In genomic region chr6:36917541-36918193, GRCh38 we compare ENCODE assay signal across 13 cellular contexts. TPM values are rescaled to one million over a fixed set of nuclear protein-coding genes. Genes with fewer than 3 reads are reported as not detected.
DNase-seq lines count a peak whose midpoint lies in the region; ATAC-seq and TF ChIP-seq lines count a peak whose summit lies in the region.
"Had no signal": no experiment of that assay in that cellular context is flagged by ENCODE, and none has a peak within 500 bp of the region (broad histone marks: within the 10 kb centered on the region; RNA-seq: fewer than 3 reads in every experiment).

No MANE protein-coding gene starts in this region.

- H3K9ac ChIP-seq in DND-41 (ENCODE audit: low read depth, low read length), result no peak overlapping the region

- H3K27me3 ChIP-seq in DND-41 (ENCODE audit: insufficient read depth, low read length, poor library complexity) (no peaks in the 10 kb centered on the region), stomach (no peaks in the 10 kb centered on the region)
- H3K27me3 ChIP-seq: right lobe of liver had no signal

- ATAC-seq in DND-41 (ENCODE audit: insufficient read depth, low read depth), result no peak
- no peak for ATAC-seq in GM21717 (IDR thresholded peaks at IDR 0.05; ENCODE audit: unreplicated experiment)
- no peak for ATAC-seq in GM21423 (IDR thresholded peaks at IDR 0.05; ENCODE audit: unreplicated experiment)
- no peak for ATAC-seq in HG02588 (IDR thresholded peaks at IDR 0.05; ENCODE audit: unreplicated experiment)
- ATAC-seq: right lobe of liver had no signal

- intact Hi-C loops in lower leg skin (cut with DNase I; ENCODE audit: low total_unique reads), result loop anchor here (5.0 kb wide), 1 partner anchor 55 kb away; no protein-coding TSS in a partner anchor
- intact Hi-C loops in stomach (cut with DNase I; ENCODE audit: low total_unique reads), result no loop called here

- H3K4me3 ChIP-seq in DND-41 (ENCODE audit: low read depth in 1 of 2, low read length in 2 of 2), result no peak overlapping the region
- no peak overlapping the region for H3K4me3 ChIP-seq in coronary artery
- H3K4me3 ChIP-seq in lower leg skin (ENCODE audit: low read depth, poor library complexity, severe bottlenecking), result no peak overlapping the region
- no peak overlapping the region for H3K4me3 ChIP-seq in stomach
- H3K4me3 ChIP-seq: right lobe of liver had no signal

- H3K4me2 ChIP-seq in DND-41 (ENCODE audit: insufficient read depth, low read length), result no peak overlapping the region

- H4K20me1 ChIP-seq in DND-41 (ENCODE audit: insufficient read depth, low read length), result no peaks in the 10 kb centered on the region

- H3K4me1 ChIP-seq in DND-41 (ENCODE audit: insufficient read depth, low read length) (peaks cover 19% of the 10 kb centered on the region), stomach (peaks cover 19 to 60% (median 36%) of the 10 kb centered on the region in 4 donors)

- no peaks in the 10 kb centered on the region for H3K9me3 ChIP-seq in DND-41 (ENCODE audit: insufficient read depth, low read length, severe bottlenecking)
- H3K9me3 ChIP-seq in stomach, result no peaks in the 10 kb centered on the region
- H3K9me3 ChIP-seq: right lobe of liver had no signal

- no peak for TF ChIP-seq CTCF in DND-41 (IDR thresholded peaks at IDR 0.05; ENCODE audit: borderline replicate concordance, extremely low read depth, low read length, poor library complexity, severe bottlenecking)
- TF ChIP-seq CTCF in coronary artery (IDR thresholded peaks at IDR 0.05), result no peak
- no peak for TF ChIP-seq CTCF in lower leg skin (IDR thresholded peaks at IDR 0.05)
- TF ChIP-seq CTCF in stomach (IDR thresholded peaks at IDR 0.05), result no peak

- H3K36me3 ChIP-seq in DND-41 (ENCODE audit: insufficient read depth, low read length) (peaks cover 87% of the 10 kb centered on the region), stomach (peaks cover 42 to 95% (median 94%) of the 10 kb centered on the region in 4 donors)

- DNase-seq in DND-41 (no peak), coronary artery (ENCODE audit: low spot score) (peak; percentile 80), lower leg skin (ENCODE audit: low spot score in 2 of 2) (peak; percentile 65 to 88), stomach (no peak), NCI-H510A treated with DMSO at 0.1 percent for 48 hours (lab: John Stamatoyannopoulos, UW) (no peak)
- DNase-seq: activated CD4-positive, alpha-beta T cell treated with anti-CD3 and anti-CD28 coated beads, Interleukin-2, amount 50 U/mL, for 4 hours; activated gamma-delta T cell; NCI-H1436 treated with DMSO at 0.1 percent for 48 hours; right lobe of liver had no signal

- 50 to 72% methylated on average over 10 of the region's 10 CpGs for WGBS in lower leg skin, 2 donors
- 77 to 89% (median 86%) methylated on average over 10 of the region's 10 CpGs for WGBS in stomach, 5 donors

- TF ChIP-seq EP300 in stomach (IDR thresholded peaks at IDR 0.05), result no peak

- TF ChIP-seq POLR2A in lower leg skin (IDR thresholded peaks at IDR 0.05) (no peak), stomach (IDR thresholded peaks at IDR 0.05) (no peak)

- H2AFZ ChIP-seq in DND-41 (ENCODE audit: low read depth, low read length), result no peak overlapping the region

- H3K27ac ChIP-seq in DND-41 (ENCODE audit: low read length), result 0 out of 2 replicates have a peak overlapping the region, but pooled peaks have one; percentile 28
- H3K27ac ChIP-seq in coronary artery, result peak overlapping the region; percentile 82 to 93
- H3K27ac ChIP-seq in stomach, result peak overlapping the region; percentile 41 to 84 (median 68)
- H3K27ac ChIP-seq: right lobe of liver had no signal

- peaks cover 9% of the 10 kb centered on the region for H3K79me2 ChIP-seq in DND-41 (ENCODE audit: insufficient read depth, low read length)

RNA-seq across cellular contexts. Expression of gene C6orf89, which starts 31.9 kb away (rescaled TPM):
- total RNA-seq in lower leg skin (10 to 100 TPM; 27.5 to 47.4 (median 30.5) TPM), stomach (10 to 100 TPM; 14.6 to 47.2 (median 37.9) TPM)
- 10 to 100 TPM in 2 of 3 donors, 1 to 10 TPM in 1; 7.0 to 12.0 (median 11.4) TPM for polyA plus RNA-seq in stomach

RNA-seq across cellular contexts. Expression of gene PI16, which starts 36.9 kb away (rescaled TPM):
- total RNA-seq in lower leg skin, result 10 to 100 TPM in 1 of 4 donors, 1 to 10 TPM in 3; 2.1 to 18.5 (median 2.7) TPM
- total RNA-seq in stomach, result 10 to 100 TPM in 2 of 5 donors, 1 to 10 TPM in 1, not detected in 2; 1.7 to 21.3 (median 10.4) TPM
- 1 to 10 TPM; 1.2 to 4.3 (median 1.5) TPM for polyA plus RNA-seq in stomach
- total RNA-seq: H4 had no signal

RNA-seq across cellular contexts. Expression of gene PPIL1, which starts 43.1 kb away (rescaled TPM):
- total RNA-seq in lower leg skin (1 to 10 TPM; 2.2 to 9.3 (median 7.3) TPM), stomach (10 to 100 TPM in 2 of 5 donors, 1 to 10 TPM in 1, under 1 TPM in 1, not detected in 1; 0.87 to 19.6 (median 7.8) TPM)
- 10 to 100 TPM; 17.1 to 33.7 (median 18.4) TPM for polyA plus RNA-seq in stomach

Comparison
In these comparisons a context has a peak if more than half of its experiments do, and no peak if none do; other contexts are left out.
1. DNase-seq: peak in coronary artery (single experiment) and lower leg skin (2 of 2); none in DND-41 (single experiment), stomach (single experiment) and NCI-H510A treated with DMSO at 0.1 percent for 48 hours (single experiment).
2. H3K27ac ChIP-seq: peak in every context shown above with its lines; median percentile 88 in coronary artery; 68 in stomach; 28 in DND-41.